In genomic region chr3:141370065-141370533, GRCh38 we compare ENCODE assay signal across 8 cellular contexts.
A peak's percentile ranks its signal among the peaks of the same experiment; 100 is the strongest.
DNase-seq lines count a peak whose midpoint lies in the region; ATAC-seq, FAIRE-seq and TF ChIP-seq lines count a peak whose summit lies in the region.

No MANE protein-coding gene starts in this region.

- peak; percentile 85 for FAIRE-seq in A204.1 (lab: Jason Lieb, UNC)

- peak; percentile 48 for DNase-seq in NCI-H146 treated with DMSO at 0.1 percent for 48 hours (lab: John Stamatoyannopoulos, UW; ENCODE audit: unreplicated experiment)
- DNase-seq in UCSD-AML1 (lab: John Stamatoyannopoulos, UW; ENCODE audit: unreplicated experiment): peak; percentile 16
- DNase-seq in central memory CD4-positive, alpha-beta T cell: peak; percentile 83
- DNase-seq in left kidney (ENCODE audit: low read depth, low spot score): peak; percentile 95
- peak; percentile 22 to 44 (median 26) for DNase-seq in stimulated activated CD4-positive, alpha-beta T cell treated with anti-CD3 and anti-CD28 coated beads, TNF-alpha, amount 100 ng/mL, for 24 hours (ENCODE audit: low read depth in 3 of 3)

- TF ChIP-seq POLR2A in GM15510 (IDR thresholded peaks at IDR 0.05; ENCODE audit: borderline replicate concordance, extremely low read depth, insufficient read length): peak; percentile 48

- peak; percentile 86 for ATAC-seq in HG02852 (IDR thresholded peaks at IDR 0.05; ENCODE audit: unreplicated experiment)

Comparison
In these comparisons a context has a peak if more than half of its experiments do, and no peak if none do; other contexts are left out.
1. Peak in every context shown above with its lines: DNase-seq and ATAC-seq.
2. DNase-seq: peak in every context shown above with its lines; median percentile 95 in left kidney; 83 in central memory CD4-positive, alpha-beta T cell; 48 in NCI-H146 treated with DMSO at 0.1 percent for 48 hours; 26 in stimulated activated CD4-positive, alpha-beta T cell treated with anti-CD3 and anti-CD28 coated beads, TNF-alpha, amount 100 ng/mL, for 24 hours; 16 in UCSD-AML1.